ENCODE assay signal across 2 cellular contexts in the genomic region with DNA sequence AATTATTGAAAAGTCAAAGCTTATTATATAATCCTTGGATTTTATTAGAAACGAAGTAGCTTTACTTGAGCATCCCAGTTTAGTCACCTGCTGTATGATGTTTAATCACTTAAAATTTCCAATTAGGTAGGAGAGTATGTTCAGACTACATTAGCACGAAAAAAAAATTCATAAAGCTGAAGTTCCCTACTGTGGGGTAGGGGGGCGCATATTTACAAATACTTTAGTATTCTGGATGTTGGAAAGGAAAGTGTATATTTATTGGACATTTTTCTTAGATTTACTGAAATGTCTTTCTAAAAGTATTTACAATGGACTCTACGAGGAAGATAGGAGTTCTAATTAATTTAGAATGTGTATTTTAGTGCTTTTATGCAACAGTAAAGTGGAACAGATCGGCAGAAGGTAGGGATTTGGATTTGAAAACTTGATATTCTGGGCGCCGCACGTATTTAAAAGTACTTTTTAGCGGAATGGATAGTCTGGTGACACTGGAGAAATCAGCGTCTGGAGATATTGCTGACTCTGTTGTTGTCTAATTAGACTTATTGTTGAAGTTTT.
TF ChIP-seq lines count a peak whose summit lies in the region.

No MANE protein-coding gene starts in this region.

TF ChIP-seq in IMR-90, 13 proteins besides CTCF, POLR2A, EP300 and RAD21:
- TF ChIP-seq SMC3 (IDR thresholded peaks at IDR 0.05; ENCODE audit: low read depth, low read length) (peak; percentile 6; the same call in 1 of the 2 replicates), RCOR1 (IDR thresholded peaks at IDR 0.05; ENCODE audit: insufficient replicate concordance, low read length) (no peak)
- TF ChIP-seq, protein P1, sequence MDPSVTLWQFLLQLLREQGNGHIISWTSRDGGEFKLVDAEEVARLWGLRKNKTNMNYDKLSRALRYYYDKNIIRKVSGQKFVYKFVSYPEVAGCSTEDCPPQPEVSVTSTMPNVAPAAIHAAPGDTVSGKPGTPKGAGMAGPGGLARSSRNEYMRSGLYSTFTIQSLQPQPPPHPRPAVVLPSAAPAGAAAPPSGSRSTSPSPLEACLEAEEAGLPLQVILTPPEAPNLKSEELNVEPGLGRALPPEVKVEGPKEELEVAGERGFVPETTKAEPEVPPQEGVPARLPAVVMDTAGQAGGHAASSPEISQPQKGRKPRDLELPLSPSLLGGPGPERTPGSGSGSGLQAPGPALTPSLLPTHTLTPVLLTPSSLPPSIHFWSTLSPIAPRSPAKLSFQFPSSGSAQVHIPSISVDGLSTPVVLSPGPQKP (IDR thresholded peaks at IDR 0.05; ENCODE audit: borderline replicate concordance, low read depth, low read length) = no peak
TF ChIP-seq in IMR-90: peak in this region for 1.

TF ChIP-seq in HepG2, 621 proteins besides CTCF, POLR2A, EP300 and RAD21:
- TF ChIP-seq ZNF883 (CRISPR knock-in tag; IDR thresholded peaks at IDR 0.05; ENCODE audit: not compliant biosample characterization) (no peak), FOXA3 (CRISPR knock-in tag; IDR thresholded peaks at IDR 0.05) (0 out of 2 replicates have a peak, but pooled peaks have one; percentile 6)
